In the genomic region with DNA sequence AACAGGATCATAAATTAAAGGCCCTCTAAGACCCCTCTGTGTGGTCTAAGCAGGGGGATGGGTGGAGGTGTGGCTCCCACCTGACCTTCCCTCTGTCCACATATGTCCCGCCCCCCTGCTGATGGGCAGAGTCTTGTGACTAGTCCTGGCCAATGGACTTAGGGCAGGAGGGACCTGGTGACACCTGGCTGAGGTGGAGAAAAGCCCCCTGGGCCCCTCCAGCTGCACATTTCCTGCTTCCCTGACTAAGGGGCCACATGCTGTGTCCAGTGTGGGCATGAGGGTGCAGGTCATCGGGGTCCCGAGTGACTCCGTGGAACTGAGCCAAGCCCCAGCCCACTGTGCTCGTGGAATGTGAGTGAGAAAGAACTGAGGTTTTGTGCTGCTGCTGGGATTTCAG, we compare ENCODE assay signal across 1 cellular context.
TF ChIP-seq lines count a peak whose summit lies in the region.

No MANE protein-coding gene starts in this region.

TF ChIP-seq in GM23338, 12 proteins besides CTCF, POLR2A, EP300 and RAD21 (continued from another document):
- TF ChIP-seq, protein P1, sequence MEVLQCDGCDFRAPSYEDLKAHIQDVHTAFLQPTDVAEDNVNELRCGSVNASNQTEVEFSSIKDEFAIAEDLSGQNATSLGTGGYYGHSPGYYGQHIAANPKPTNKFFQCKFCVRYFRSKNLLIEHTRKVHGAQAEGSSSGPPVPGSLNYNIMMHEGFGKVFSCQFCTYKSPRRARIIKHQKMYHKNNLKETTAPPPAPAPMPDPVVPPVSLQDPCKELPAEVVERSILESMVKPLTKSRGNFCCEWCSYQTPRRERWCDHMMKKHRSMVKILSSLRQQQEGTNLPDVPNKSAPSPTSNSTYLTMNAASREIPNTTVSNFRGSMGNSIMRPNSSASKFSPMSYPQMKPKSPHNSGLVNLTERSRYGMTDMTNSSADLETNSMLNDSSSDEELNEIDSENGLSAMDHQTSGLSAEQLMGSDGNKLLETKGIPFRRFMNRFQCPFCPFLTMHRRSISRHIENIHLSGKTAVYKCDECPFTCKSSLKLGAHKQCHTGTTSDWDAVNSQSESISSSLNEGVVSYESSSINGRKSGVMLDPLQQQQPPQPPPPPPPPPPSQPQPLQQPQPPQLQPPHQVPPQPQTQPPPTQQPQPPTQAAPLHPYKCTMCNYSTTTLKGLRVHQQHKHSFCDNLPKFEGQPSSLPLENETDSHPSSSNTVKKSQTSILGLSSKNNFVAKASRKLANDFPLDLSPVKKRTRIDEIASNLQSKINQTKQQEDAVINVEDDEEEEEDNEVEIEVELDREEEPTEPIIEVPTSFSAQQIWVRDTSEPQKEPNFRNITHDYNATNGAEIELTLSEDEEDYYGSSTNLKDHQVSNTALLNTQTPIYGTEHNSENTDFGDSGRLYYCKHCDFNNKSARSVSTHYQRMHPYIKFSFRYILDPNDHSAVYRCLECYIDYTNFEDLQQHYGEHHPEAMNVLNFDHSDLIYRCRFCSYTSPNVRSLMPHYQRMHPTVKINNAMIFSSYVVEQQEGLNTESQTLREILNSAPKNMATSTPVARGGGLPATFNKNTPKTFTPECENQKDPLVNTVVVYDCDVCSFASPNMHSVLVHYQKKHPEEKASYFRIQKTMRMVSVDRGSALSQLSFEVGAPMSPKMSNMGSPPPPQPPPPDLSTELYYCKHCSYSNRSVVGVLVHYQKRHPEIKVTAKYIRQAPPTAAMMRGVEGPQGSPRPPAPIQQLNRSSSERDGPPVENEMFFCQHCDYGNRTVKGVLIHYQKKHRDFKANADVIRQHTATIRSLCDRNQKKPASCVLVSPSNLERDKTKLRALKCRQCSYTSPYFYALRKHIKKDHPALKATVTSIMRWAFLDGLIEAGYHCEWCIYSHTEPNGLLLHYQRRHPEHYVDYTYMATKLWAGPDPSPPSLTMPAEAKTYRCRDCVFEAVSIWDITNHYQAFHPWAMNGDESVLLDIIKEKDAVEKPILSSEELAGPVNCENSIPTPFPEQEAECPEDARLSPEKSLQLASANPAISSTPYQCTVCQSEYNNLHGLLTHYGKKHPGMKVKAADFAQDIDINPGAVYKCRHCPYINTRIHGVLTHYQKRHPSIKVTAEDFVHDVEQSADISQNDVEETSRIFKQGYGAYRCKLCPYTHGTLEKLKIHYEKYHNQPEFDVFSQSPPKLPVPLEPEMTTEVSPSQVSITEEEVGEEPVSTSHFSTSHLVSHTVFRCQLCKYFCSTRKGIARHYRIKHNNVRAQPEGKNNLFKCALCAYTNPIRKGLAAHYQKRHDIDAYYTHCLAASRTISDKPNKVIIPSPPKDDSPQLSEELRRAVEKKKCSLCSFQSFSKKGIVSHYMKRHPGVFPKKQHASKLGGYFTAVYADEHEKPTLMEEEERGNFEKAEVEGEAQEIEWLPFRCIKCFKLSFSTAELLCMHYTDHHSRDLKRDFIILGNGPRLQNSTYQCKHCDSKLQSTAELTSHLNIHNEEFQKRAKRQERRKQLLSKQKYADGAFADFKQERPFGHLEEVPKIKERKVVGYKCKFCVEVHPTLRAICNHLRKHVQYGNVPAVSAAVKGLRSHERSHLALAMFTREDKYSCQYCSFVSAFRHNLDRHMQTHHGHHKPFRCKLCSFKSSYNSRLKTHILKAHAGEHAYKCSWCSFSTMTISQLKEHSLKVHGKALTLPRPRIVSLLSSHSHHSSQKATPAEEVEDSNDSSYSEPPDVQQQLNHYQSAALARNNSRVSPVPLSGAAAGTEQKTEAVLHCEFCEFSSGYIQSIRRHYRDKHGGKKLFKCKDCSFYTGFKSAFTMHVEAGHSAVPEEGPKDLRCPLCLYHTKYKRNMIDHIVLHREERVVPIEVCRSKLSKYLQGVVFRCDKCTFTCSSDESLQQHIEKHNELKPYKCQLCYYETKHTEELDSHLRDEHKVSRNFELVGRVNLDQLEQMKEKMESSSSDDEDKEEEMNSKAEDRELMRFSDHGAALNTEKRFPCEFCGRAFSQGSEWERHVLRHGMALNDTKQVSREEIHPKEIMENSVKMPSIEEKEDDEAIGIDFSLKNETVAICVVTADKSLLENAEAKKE (CRISPR knock-in tag; IDR thresholded peaks at IDR 0.05), result no peak
- TF ChIP-seq POLR2AphosphoS5 (IDR thresholded peaks at IDR 0.05; ENCODE audit: low read depth), result no peak
- TF ChIP-seq, protein P2, sequence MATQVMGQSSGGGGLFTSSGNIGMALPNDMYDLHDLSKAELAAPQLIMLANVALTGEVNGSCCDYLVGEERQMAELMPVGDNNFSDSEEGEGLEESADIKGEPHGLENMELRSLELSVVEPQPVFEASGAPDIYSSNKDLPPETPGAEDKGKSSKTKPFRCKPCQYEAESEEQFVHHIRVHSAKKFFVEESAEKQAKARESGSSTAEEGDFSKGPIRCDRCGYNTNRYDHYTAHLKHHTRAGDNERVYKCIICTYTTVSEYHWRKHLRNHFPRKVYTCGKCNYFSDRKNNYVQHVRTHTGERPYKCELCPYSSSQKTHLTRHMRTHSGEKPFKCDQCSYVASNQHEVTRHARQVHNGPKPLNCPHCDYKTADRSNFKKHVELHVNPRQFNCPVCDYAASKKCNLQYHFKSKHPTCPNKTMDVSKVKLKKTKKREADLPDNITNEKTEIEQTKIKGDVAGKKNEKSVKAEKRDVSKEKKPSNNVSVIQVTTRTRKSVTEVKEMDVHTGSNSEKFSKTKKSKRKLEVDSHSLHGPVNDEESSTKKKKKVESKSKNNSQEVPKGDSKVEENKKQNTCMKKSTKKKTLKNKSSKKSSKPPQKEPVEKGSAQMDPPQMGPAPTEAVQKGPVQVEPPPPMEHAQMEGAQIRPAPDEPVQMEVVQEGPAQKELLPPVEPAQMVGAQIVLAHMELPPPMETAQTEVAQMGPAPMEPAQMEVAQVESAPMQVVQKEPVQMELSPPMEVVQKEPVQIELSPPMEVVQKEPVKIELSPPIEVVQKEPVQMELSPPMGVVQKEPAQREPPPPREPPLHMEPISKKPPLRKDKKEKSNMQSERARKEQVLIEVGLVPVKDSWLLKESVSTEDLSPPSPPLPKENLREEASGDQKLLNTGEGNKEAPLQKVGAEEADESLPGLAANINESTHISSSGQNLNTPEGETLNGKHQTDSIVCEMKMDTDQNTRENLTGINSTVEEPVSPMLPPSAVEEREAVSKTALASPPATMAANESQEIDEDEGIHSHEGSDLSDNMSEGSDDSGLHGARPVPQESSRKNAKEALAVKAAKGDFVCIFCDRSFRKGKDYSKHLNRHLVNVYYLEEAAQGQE (IDR thresholded peaks at IDR 0.05; ENCODE audit: unreplicated experiment), result no peak
